In the genomic region with DNA sequence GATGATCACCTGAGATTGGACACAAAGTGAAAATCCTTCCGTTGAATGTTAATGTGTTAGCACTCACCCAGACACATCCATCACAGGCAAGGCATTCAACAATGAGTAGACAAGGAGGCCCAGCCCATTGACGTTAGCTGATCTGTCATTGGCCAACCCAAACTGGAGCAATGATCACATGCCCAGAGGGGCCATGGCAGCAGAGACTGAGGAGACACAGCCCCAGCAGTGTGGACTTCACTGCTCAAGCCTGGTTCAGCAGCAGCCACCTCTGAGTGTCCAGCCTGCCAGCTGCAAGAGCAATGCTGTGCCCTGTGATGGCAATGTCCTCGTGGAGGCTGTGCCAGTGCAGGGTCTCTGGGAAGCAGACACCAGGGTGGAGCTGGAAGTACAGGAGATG, we compare ENCODE assay signal across 20 cellular contexts.
"Had no signal": no experiment of that assay in that cellular context is flagged by ENCODE, and none has a peak within 500 bp of the region (broad histone marks: within the 10 kb centered on the region; RNA-seq: fewer than 3 reads in every experiment).

No MANE protein-coding gene starts in this region.

- H3K4me3 Mint-ChIP-seq: immature natural killer cell, mesothelial cell of epicardium had no signal

- H3K27ac Mint-ChIP-seq: immature natural killer cell, mesothelial cell of epicardium had no signal

- H3K36me3 Mint-ChIP-seq: immature natural killer cell, mesothelial cell of epicardium had no signal

- H3K4me2 ChIP-seq: hepatocyte had no signal

- H3K36me3 ChIP-seq: gastroesophageal sphincter, heart left ventricle, left lung, lower lobe of right lung had no signal

- H2AFZ ChIP-seq: hepatocyte had no signal

- H3K4me1 ChIP-seq: foreskin keratinocyte, gastroesophageal sphincter, heart left ventricle, left lung, lower lobe of right lung had no signal

- H3K79me2 ChIP-seq: hepatocyte had no signal

- H3K4me1 Mint-ChIP-seq: immature natural killer cell, mesothelial cell of epicardium had no signal

- ATAC-seq: esophagus mucosa, foreskin keratinocyte, gastroesophageal sphincter, left cardiac atrium, left lung, left ventricle myocardium superior, lower lobe of right lung had no signal

- H3K27me3 ChIP-seq: foreskin keratinocyte had no signal

- DNase-seq: dermis blood vessel endothelial cell; dorsolateral prefrontal cortex; effector CD4-positive, alpha-beta T cell; effector memory CD4-positive, alpha-beta T cell; erythroblast; foreskin keratinocyte; heart left ventricle; hypothalamus; immature natural killer cell; left cardiac atrium; left lung; left ventricle myocardium superior; lower lobe of right lung; mesenchymal stem cell had no signal

- H3K27ac ChIP-seq: coronary artery, dorsolateral prefrontal cortex, epithelial cell of prostate, foreskin keratinocyte, gastroesophageal sphincter, heart left ventricle, hepatocyte, left lung, lower lobe of right lung had no signal

- H3K9me3 ChIP-seq: gastroesophageal sphincter, heart left ventricle, left lung, lower lobe of right lung had no signal

- H3K4me3 ChIP-seq: coronary artery, dorsolateral prefrontal cortex, gastroesophageal sphincter, heart left ventricle, hepatocyte, left lung, lower lobe of right lung had no signal

- H3K9me3 Mint-ChIP-seq: mesothelial cell of epicardium had no signal
